Comparison of ENCODE assay signal across 8 cellular contexts in genomic region chr10:124745678-124746077, GRCh38. TPM values are rescaled to one million over a fixed set of nuclear protein-coding genes. Genes with fewer than 3 reads are reported as not detected.
DNase-seq lines count a peak whose midpoint lies in the region; ATAC-seq and TF ChIP-seq lines count a peak whose summit lies in the region.

No MANE protein-coding gene starts in this region.

- H3K27me3 ChIP-seq in left lung, result no peaks in the 10 kb centered on the region

- intact Hi-C loops in left lung (cut with DNase I), result no loop called here

- ATAC-seq in left lung (peak; percentile 36), HG03378 (IDR thresholded peaks at IDR 0.05; ENCODE audit: unreplicated experiment) (no peak)

- DNase-seq in GM03348 (ENCODE audit: low spot score) (peak; percentile 25), NB4 (ENCODE audit: low read depth) (peak; percentile 75), astrocyte of the spinal cord (ENCODE audit: low read depth, low spot score) (peak; percentile 67), left lung (no peak), mucosa of gallbladder (ENCODE audit: low spot score) (no peak), glomerular visceral epithelial cell (ENCODE audit: extremely low spot score) (no peak)
- DNase-seq in activated CD4-positive, CD25-positive, alpha-beta regulatory T cell (lab: John Stamatoyannopoulos, UW), result no peak

- H3K4me3 ChIP-seq in NB4 (ENCODE audit: low read depth, low read length) (no peak overlapping the region), astrocyte of the spinal cord (ENCODE audit: low read depth, low read length) (no peak overlapping the region), left lung (no peak overlapping the region)

- no peaks in the 10 kb centered on the region for H3K36me3 ChIP-seq in left lung

- peak overlapping the region; percentile 82 to 93 for H3K27ac ChIP-seq in left lung

- peak; percentile 15 for TF ChIP-seq CTCF in NB4 (IDR thresholded peaks at IDR 0.05; ENCODE audit: low read depth, low read length)
- peak; percentile 25 for TF ChIP-seq CTCF in astrocyte of the spinal cord (IDR thresholded peaks at IDR 0.05; ENCODE audit: low read depth, low read length)
- TF ChIP-seq CTCF in left lung (IDR thresholded peaks at IDR 0.05), result peak; percentile 36 to 37

- peaks cover 24 to 33% of the 10 kb centered on the region in 2 donors for H3K4me1 ChIP-seq in left lung

- in situ Hi-C loops in astrocyte of the spinal cord (cut with HindIII; ENCODE audit: low sequenced_read_pairs), result no loop called here

- no peaks in the 10 kb centered on the region for H3K9me3 ChIP-seq in left lung

- TF ChIP-seq POLR2A in NB4 (IDR thresholded peaks at IDR 0.05; ENCODE audit: extremely low read depth, insufficient read length), result no peak

RNA-seq across cellular contexts. Expression of gene FAM53B, which starts 1.5 kb away (rescaled TPM):
- total RNA-seq in left lung (10 to 100 TPM; 26.6 to 34.6 TPM), mucosa of gallbladder (27.1 TPM)

RNA-seq across cellular contexts. Expression of gene EEF1AKMT2, which starts 46.0 kb away (rescaled TPM):
- total RNA-seq in left lung (10 to 100 TPM; 14.9 to 15.5 TPM), mucosa of gallbladder (12.2 TPM)

RNA-seq across cellular contexts. Expression of gene ABRAXAS2, which starts 55.9 kb away (rescaled TPM):
- 10 to 100 TPM; 12.8 to 13.8 TPM for total RNA-seq in left lung
- 13.8 TPM for total RNA-seq in mucosa of gallbladder

Comparison
In these comparisons a context has a peak if more than half of its experiments do, and no peak if none do; other contexts are left out.
1. DNase-seq: peak in GM03348 (single experiment), NB4 (single experiment) and astrocyte of the spinal cord (single experiment); none in left lung (0 of 2), mucosa of gallbladder (single experiment), glomerular visceral epithelial cell (single experiment) and activated CD4-positive, CD25-positive, alpha-beta regulatory T cell (0 of 4).
2. Peak in every context shown above with its lines, with median percentiles within 50 percentile points of each other: CTCF ChIP-seq.